ENCODE assay signal across 16 cellular contexts in genomic region chr6:107735906-107736635, GRCh38.
DNase-seq lines count a peak whose midpoint lies in the region; ATAC-seq and TF ChIP-seq lines count a peak whose summit lies in the region.
"Had no signal": no experiment of that assay in that cellular context is flagged by ENCODE, and none has a peak within 500 bp of the region (broad histone marks: within the 10 kb centered on the region; RNA-seq: fewer than 3 reads in every experiment).

No MANE protein-coding gene starts in this region.

- ATAC-seq in CD4-positive, alpha-beta T cell (ENCODE audit: poor library complexity), result peak; percentile 37
- peak; percentile 33 for ATAC-seq in activated CD8-positive, alpha-beta T cell treated with anti-CD3 and anti-CD28 coated beads for 36 hours
- ATAC-seq in naive thymus-derived CD8-positive, alpha-beta T cell, result peak; percentile 32 to 43
- no peak for ATAC-seq in HG02571 (IDR thresholded peaks at IDR 0.05; ENCODE audit: unreplicated experiment)
- ATAC-seq: gastroesophageal sphincter, PC-3 had no signal

- H3K4me2 ChIP-seq in Loucy (ENCODE audit: low read depth, low read length, poor library complexity, severe bottlenecking), result peak overlapping the region; percentile 73
- no peak overlapping the region for H3K4me2 ChIP-seq in smooth muscle cell

- peaks cover 45% of the 10 kb centered on the region for H3K36me3 Mint-ChIP-seq in CD4-positive, alpha-beta T cell (ENCODE audit: low read depth)
- H3K36me3 Mint-ChIP-seq in activated CD8-positive, alpha-beta T cell treated with anti-CD3 and anti-CD28 coated beads for 36 hours (ENCODE audit: low read depth), result peaks cover 18% of the 10 kb centered on the region
- H3K36me3 Mint-ChIP-seq in naive thymus-derived CD8-positive, alpha-beta T cell, result peaks cover 0 to 24% (median 15%) of the 10 kb centered on the region in 3 donors

- H3K4me3 ChIP-seq in Loucy (ENCODE audit: low read length, poor library complexity, severe bottlenecking), result peak overlapping the region; percentile 47
- no peak overlapping the region for H3K4me3 ChIP-seq in smooth muscle cell
- H3K4me3 ChIP-seq: gastroesophageal sphincter, prostate gland had no signal

- peaks cover 5% of the 10 kb centered on the region; the same call in 1 of the 2 replicates for H3F3A ChIP-seq in Loucy (ENCODE audit: low read depth)
- H3F3A ChIP-seq in smooth muscle cell (ENCODE audit: low read depth), result no peaks in the 10 kb centered on the region

- TF ChIP-seq CTCF in CD4-positive, alpha-beta T cell (IDR thresholded peaks at IDR 0.05), result no peak
- TF ChIP-seq CTCF in Loucy (conservative IDR thresholded peaks at IDR 0.05; ENCODE audit: low read length), result no peak; the same call in 1 of the 2 replicates
- TF ChIP-seq CTCF in activated CD8-positive, alpha-beta T cell treated with anti-CD3 and anti-CD28 coated beads for 36 hours (IDR thresholded peaks at IDR 0.05), result peak; percentile 40
- no peak for TF ChIP-seq CTCF in smooth muscle cell (IDR thresholded peaks at IDR 0.05; ENCODE audit: borderline replicate concordance, insufficient read depth, poor library complexity, severe bottlenecking)

- peak overlapping the region; percentile 65 for H3K27ac ChIP-seq in CD4-positive, alpha-beta T cell (ENCODE audit: low read depth, low read length)
- H3K27ac ChIP-seq in smooth muscle cell (ENCODE audit: low read depth), result no peak overlapping the region
- H3K27ac ChIP-seq: gastroesophageal sphincter, prostate gland had no signal

- H3K4me3 Mint-ChIP-seq in CD4-positive, alpha-beta T cell, result peak overlapping the region; percentile 80
- peak overlapping the region; percentile 29 for H3K4me3 Mint-ChIP-seq in activated CD8-positive, alpha-beta T cell treated with anti-CD3 and anti-CD28 coated beads for 36 hours
- peak overlapping the region; percentile 64 to 90 (median 80) for H3K4me3 Mint-ChIP-seq in naive thymus-derived CD8-positive, alpha-beta T cell
- H3K4me3 Mint-ChIP-seq: stimulated activated memory B cell treated with anti-CD40 and anti-IgM and Interleukin-4, amounts not matched to agents 10 μg/mL and 1 μg/mL and 100 μg/mL, for 72 hours had no signal

- intact Hi-C loops in CD4-positive, alpha-beta T cell (cut with DNase I, micrococcal nuclease), result loop anchor here in 1 of 2 experiments (1.0 to 2.0 kb wide), 3 partner anchors 17 to 88 kb away; partner anchors contain the start of gene SCML4
- intact Hi-C loops in activated CD8-positive, alpha-beta T cell treated with anti-CD3 and anti-CD28 coated beads for 36 hours (cut with micrococcal nuclease), result no loop called here

- H3K9ac ChIP-seq in Loucy (ENCODE audit: low read depth, low read length, poor library complexity, severe bottlenecking) (peak overlapping the region; percentile 5), smooth muscle cell (ENCODE audit: low read depth) (no peak overlapping the region)

- H3K79me2 ChIP-seq in Loucy (ENCODE audit: insufficient read depth, low read length), result no peaks in the 10 kb centered on the region
- no peaks in the 10 kb centered on the region for H3K79me2 ChIP-seq in smooth muscle cell (ENCODE audit: low read depth)

- H3K4me1 Mint-ChIP-seq in CD4-positive, alpha-beta T cell (ENCODE audit: low read depth), result peaks cover 97% of the 10 kb centered on the region
- H3K4me1 Mint-ChIP-seq in activated CD8-positive, alpha-beta T cell treated with anti-CD3 and anti-CD28 coated beads for 36 hours (ENCODE audit: low read depth), result peaks cover 77% of the 10 kb centered on the region
- peaks cover 55 to 95% (median 92%) of the 10 kb centered on the region in 4 donors for H3K4me1 Mint-ChIP-seq in naive thymus-derived CD8-positive, alpha-beta T cell

- H3K27me3 Mint-ChIP-seq in CD4-positive, alpha-beta T cell, result no peaks in the 10 kb centered on the region
- no peaks in the 10 kb centered on the region for H3K27me3 Mint-ChIP-seq in activated CD8-positive, alpha-beta T cell treated with anti-CD3 and anti-CD28 coated beads for 36 hours
- H3K27me3 Mint-ChIP-seq in naive thymus-derived CD8-positive, alpha-beta T cell, result no peaks in the 10 kb centered on the region
- H3K27me3 Mint-ChIP-seq: stimulated activated memory B cell treated with anti-CD40 and anti-IgM and Interleukin-4, amounts not matched to agents 10 μg/mL and 1 μg/mL and 100 μg/mL, for 72 hours had no signal

- H3K36me3 ChIP-seq in Loucy (ENCODE audit: insufficient read depth, low read length) (no peaks in the 10 kb centered on the region), smooth muscle cell (ENCODE audit: low read depth) (no peaks in the 10 kb centered on the region)
- H3K36me3 ChIP-seq: gastroesophageal sphincter, prostate gland had no signal

- no peaks in the 10 kb centered on the region for H3K27me3 ChIP-seq in CD4-positive, alpha-beta T cell (ENCODE audit: control insufficient read depth, insufficient read depth, low read length)
- H3K27me3 ChIP-seq in Loucy (ENCODE audit: insufficient read depth, low read length, poor library complexity, severe bottlenecking) (no peaks in the 10 kb centered on the region), smooth muscle cell (ENCODE audit: low read depth) (peaks cover 9% of the 10 kb centered on the region)

- CTCF ChIA-PET in CD4-positive, alpha-beta T cell (lab: Charles Lee), result interaction anchor here (1.0 to 4.5 kb wide), 8 partner anchors 9 to 131 kb away, joined by 3 to 26 read pairs (median 4); partner anchors contain the start of gene SCML4
- CTCF ChIA-PET in activated CD8-positive, alpha-beta T cell treated with anti-CD3 and anti-CD28 coated beads for 36 hours (lab: Charles Lee), result interaction anchor here (1.0 to 2.3 kb wide), 15 partner anchors 9 to 131 kb away, joined by 3 to 19 read pairs (median 5); partner anchors contain the start of gene SCML4

- peaks cover 48% of the 10 kb centered on the region for H3K4me1 ChIP-seq in Loucy (ENCODE audit: insufficient read depth, low read length, poor library complexity, severe bottlenecking)
- H3K4me1 ChIP-seq in smooth muscle cell (ENCODE audit: low read depth), result no peaks in the 10 kb centered on the region
- H3K4me1 ChIP-seq: gastroesophageal sphincter, prostate gland had no signal

- H3K9me3 ChIP-seq in CD4-positive, alpha-beta T cell (ENCODE audit: control insufficient read depth, low read length), result no peaks in the 10 kb centered on the region
- H3K9me3 ChIP-seq in Loucy (ENCODE audit: insufficient read depth, low read depth, low read length) (no peaks in the 10 kb centered on the region), smooth muscle cell (replicated peaks; ENCODE audit: low read depth) (no peaks in the 10 kb centered on the region)
- H3K9me3 ChIP-seq: gastroesophageal sphincter, prostate gland had no signal

- 90% methylated on average over 11 of the region's 11 CpGs for whole genome bisulfite sequencing in smooth muscle cell (ENCODE audit: low lambda C conversion rate)

- H3K27ac Mint-ChIP-seq in CD4-positive, alpha-beta T cell, result peak overlapping the region; percentile 93
- H3K27ac Mint-ChIP-seq in activated CD8-positive, alpha-beta T cell treated with anti-CD3 and anti-CD28 coated beads for 36 hours, result peak overlapping the region; percentile 64
- H3K27ac Mint-ChIP-seq in naive thymus-derived CD8-positive, alpha-beta T cell, result peak overlapping the region; percentile 88 to 98 (median 94)
- H3K27ac Mint-ChIP-seq: stimulated activated memory B cell treated with anti-CD40 and anti-IgM and Interleukin-4, amounts not matched to agents 10 μg/mL and 1 μg/mL and 100 μg/mL, for 72 hours had no signal

- no peaks in the 10 kb centered on the region for H3K9me3 Mint-ChIP-seq in CD4-positive, alpha-beta T cell
- no peaks in the 10 kb centered on the region for H3K9me3 Mint-ChIP-seq in activated CD8-positive, alpha-beta T cell treated with anti-CD3 and anti-CD28 coated beads for 36 hours
- no peaks in the 10 kb centered on the region for H3K9me3 Mint-ChIP-seq in naive thymus-derived CD8-positive, alpha-beta T cell
- H3K9me3 Mint-ChIP-seq: stimulated activated memory B cell treated with anti-CD40 and anti-IgM and Interleukin-4, amounts not matched to agents 10 μg/mL and 1 μg/mL and 100 μg/mL, for 72 hours had no signal

- no peaks in the 10 kb centered on the region for H3K9me2 ChIP-seq in Loucy (replicated peaks; ENCODE audit: low read depth, low read length)

- H2AFZ ChIP-seq in Loucy (ENCODE audit: low read length) (peak overlapping the region; percentile 3; the same call in 1 of the 2 replicates), smooth muscle cell (ENCODE audit: low read depth) (no peak overlapping the region)

- POLR2A ChIA-PET in CD4-positive, alpha-beta T cell (lab: Charles Lee), result interaction anchor here (0.6 to 8.9 kb wide), 16 partner anchors 13 to 205 kb away, joined by 3 to 259 read pairs (median 6); partner anchors contain the start of gene SCML4
- POLR2A ChIA-PET in activated CD8-positive, alpha-beta T cell treated with anti-CD3 and anti-CD28 coated beads for 36 hours (lab: Charles Lee), result interaction anchor here (0.9 to 2.1 kb wide), 10 partner anchors 10 to 87 kb away, joined by 3 to 6 read pairs (median 4); no protein-coding TSS in a partner anchor
- POLR2A ChIA-PET in naive thymus-derived CD8-positive, alpha-beta T cell (lab: Charles Lee), result interaction anchor here (0.6 to 3.3 kb wide), 14 partner anchors 8 to 112 kb away, joined by 3 to 68 read pairs (median 4); partner anchors contain the start of gene SCML4

- H4K20me1 ChIP-seq in Loucy (ENCODE audit: insufficient read depth, low read length, poor library complexity, severe bottlenecking) (no peaks in the 10 kb centered on the region), smooth muscle cell (ENCODE audit: low read depth) (no peaks in the 10 kb centered on the region)

- no peak for DNase-seq in CD4-positive, alpha-beta T cell
- peak; percentile 57 for DNase-seq in activated CD8-positive, alpha-beta T cell treated with anti-CD3 and anti-CD28 coated beads for 36 hours
- DNase-seq in naive thymus-derived CD8-positive, alpha-beta T cell, result no peak
- DNase-seq in smooth muscle cell (lab: John Stamatoyannopoulos, UW; ENCODE audit: unreplicated experiment) (no peak), NCI-H524 (lab: John Stamatoyannopoulos, UW) (no peak)
- DNase-seq: activated CD8-positive, alpha-beta memory T cell treated with anti-CD3 and anti-CD28 coated beads, Interleukin-2, amount 50 U/mL, for 4 hours; effector CD4-positive, alpha-beta T cell; Karpas-422; NCI-H2171 treated with DMSO at 0.1 percent for 48 hours; PC-3; stimulated activated CD4-positive, alpha-beta T cell treated with anti-CD3 and anti-CD28 coated beads, Interleukin-2, amount 100 ng/mL, for 24 hours had no signal

Comparison
In these comparisons a context has a peak if more than half of its experiments do, and no peak if none do; other contexts are left out.
1. H3K4me3 Mint-ChIP-seq: peak in every context shown above with its lines; median percentile 80 in CD4-positive, alpha-beta T cell; 80 in naive thymus-derived CD8-positive, alpha-beta T cell; 29 in activated CD8-positive, alpha-beta T cell treated with anti-CD3 and anti-CD28 coated beads for 36 hours.